1 cellular context compared by ENCODE assay signal in the genomic region with DNA sequence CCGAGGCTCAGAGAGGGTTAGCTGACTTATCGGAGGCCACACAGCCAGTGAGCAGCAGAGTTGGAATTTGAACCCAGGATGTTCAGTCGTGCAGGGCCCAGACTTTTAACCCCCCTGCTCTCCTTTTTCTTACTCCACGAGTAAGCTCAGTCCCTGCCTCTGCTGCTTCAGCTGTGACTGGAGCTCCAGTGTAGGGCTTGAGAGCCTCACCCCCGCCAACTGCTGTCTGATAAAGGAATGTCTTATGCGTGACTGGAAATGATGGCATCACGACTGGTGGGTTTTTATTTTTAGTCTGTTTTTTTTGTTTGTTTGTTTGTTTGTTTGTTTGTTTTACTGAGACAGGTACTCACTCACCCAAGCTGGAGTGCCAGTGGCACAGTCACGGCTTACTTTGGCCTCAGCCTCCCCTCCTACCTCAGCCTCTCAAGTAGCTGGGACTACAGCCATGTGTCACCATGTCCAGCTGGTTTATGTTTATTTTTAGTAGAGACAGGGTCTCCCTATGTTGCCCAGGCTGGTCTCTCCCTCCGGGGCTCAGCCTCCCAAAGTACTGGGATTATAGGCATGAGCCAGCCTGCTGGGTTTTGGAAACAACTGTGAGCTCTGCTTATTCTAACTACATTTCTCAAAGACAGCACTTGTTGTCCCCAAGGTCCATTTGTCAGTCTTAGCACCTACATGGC.
TF ChIP-seq lines count a peak whose summit lies in the region.

No MANE protein-coding gene starts in this region.

TF ChIP-seq in GM23338, 12 proteins besides CTCF, POLR2A, EP300 and RAD21 (continued from another document):
- TF ChIP-seq POLR2AphosphoS5 (IDR thresholded peaks at IDR 0.05; ENCODE audit: low read depth), result no peak
